ENCODE assay signal across 13 cellular contexts in genomic region chr2:223055140-223055539, GRCh38. TPM values are rescaled to one million over a fixed set of nuclear protein-coding genes. Genes with fewer than 3 reads are reported as not detected.
DNase-seq lines count a peak whose midpoint lies in the region; ATAC-seq and TF ChIP-seq lines count a peak whose summit lies in the region.
"Had no signal": no experiment of that assay in that cellular context is flagged by ENCODE, and none has a peak within 500 bp of the region (broad histone marks: within the 10 kb centered on the region; RNA-seq: fewer than 3 reads in every experiment).

No MANE protein-coding gene starts in this region.

- 31 to 45% (median 36%) methylated on average over 4 of the region's 4 CpGs for WGBS in stomach, 5 donors

- no peaks in the 10 kb centered on the region for H3K9me3 ChIP-seq in stomach
- H3K9me3 ChIP-seq: SJCRH30 had no signal

- H3K27me3 ChIP-seq in stomach = no peaks in the 10 kb centered on the region

- no peaks in the 10 kb centered on the region for H3K36me3 ChIP-seq in stomach
- H3K36me3 ChIP-seq: SJCRH30 had no signal

- no peak for TF ChIP-seq EP300 in stomach (IDR thresholded peaks at IDR 0.05)

- ATAC-seq in SK-N-SH treated with all-trans-retinoic acid at 6 μM for 48 hours = peak; percentile 11; the same call in 1 of the 3 replicates
- ATAC-seq in esophagus mucosa = no peak
- no peak for ATAC-seq in GM21360 (IDR thresholded peaks at IDR 0.05; ENCODE audit: unreplicated experiment)

- peak overlapping the region in 4 of 5 donors; percentile 76 to 84 (median 84) for H3K27ac ChIP-seq in stomach
- H3K27ac ChIP-seq: SJCRH30 had no signal

- peaks cover 0 to 72% (median 48%) of the 10 kb centered on the region in 4 donors for H3K4me1 ChIP-seq in stomach
- H3K4me1 ChIP-seq: SJCRH30 had no signal

- H3K4me3 ChIP-seq in fibroblast of the aortic adventitia (ENCODE audit: low read depth, low read length) (peak overlapping the region; percentile 40), stomach (peak overlapping the region; percentile 45 to 57 (median 49))
- H3K4me3 ChIP-seq: SJCRH30 had no signal

- TF ChIP-seq CTCF in fibroblast of the aortic adventitia (IDR thresholded peaks at IDR 0.05; ENCODE audit: insufficient read depth, low read length) (no peak), stomach (IDR thresholded peaks at IDR 0.05) (no peak)

- intact Hi-C loops in stomach (cut with DNase I; ENCODE audit: low total_unique reads) = no loop called here

- no peak for TF ChIP-seq POLR2A in stomach (IDR thresholded peaks at IDR 0.05)

- DNase-seq in NCI-H1105 (lab: John Stamatoyannopoulos, UW) = peak; percentile 66
- peak; percentile 84 for DNase-seq in fibroblast of the aortic adventitia (ENCODE audit: low read depth)
- no peak for DNase-seq in stomach
- no peak for DNase-seq in NCI-H1048 (lab: John Stamatoyannopoulos, UW)
- no peak for DNase-seq in DMS53 (lab: John Stamatoyannopoulos, UW)
- DNase-seq: activated CD4-positive, alpha-beta T cell treated with anti-CD3 and anti-CD28 coated beads, Interleukin-2, amount 10 ng/mL, durations not matched to agents 24 days and 14 days; activated gamma-delta T cell treated with Interleukin-2 at 50 U/mL for 16 hours; SJCRH30; stimulated activated CD4-positive, alpha-beta T cell treated with anti-CD3 and anti-CD28 coated beads, Interleukin-4, amount 100 ng/mL, for 1 hour had no signal

TF ChIP-seq in SK-N-SH treated with all-trans-retinoic acid at 6 μM for 48 hours, 23 proteins besides CTCF, POLR2A, EP300 and RAD21:
- TF ChIP-seq TCF4 (CRISPR knock-in tag; IDR thresholded peaks at IDR 0.05; ENCODE audit: borderline replicate concordance) (no peak), TSHZ2 (CRISPR knock-in tag; IDR thresholded peaks at IDR 0.05) (0 out of 2 replicates have a peak, but pooled peaks have one; percentile 38), RARB (CRISPR knock-in tag; IDR thresholded peaks at IDR 0.05) (no peak), ARNTL (CRISPR knock-in tag; IDR thresholded peaks at IDR 0.05; ENCODE audit: borderline replicate concordance, low read depth) (no peak), CREB5 (CRISPR knock-in tag; IDR thresholded peaks at IDR 0.05; ENCODE audit: low read depth) (no peak), ISL1 (CRISPR knock-in tag; IDR thresholded peaks at IDR 0.05) (peak; percentile 63), TOX (CRISPR knock-in tag; IDR thresholded peaks at IDR 0.05; ENCODE audit: borderline replicate concordance) (no peak), ZNF70 (CRISPR knock-in tag; IDR thresholded peaks at IDR 0.05) (no peak), ZC3H10 (CRISPR knock-in tag; IDR thresholded peaks at IDR 0.05) (no peak), OSR1 (CRISPR knock-in tag; IDR thresholded peaks at IDR 0.05) (no peak)
TF ChIP-seq in SK-N-SH treated with all-trans-retinoic acid at 6 μM for 48 hours: peak in this region for 2.

RNA-seq across cellular contexts. Expression of gene KCNE4, which starts 3.1 kb away (rescaled TPM):
- 4.1 and 22.2 TPM in 2 replicates for total RNA-seq in fibroblast of the aortic adventitia (ENCODE audit: low replicate concordance)
- 10 to 100 TPM in 1 of 5 donors, 1 to 10 TPM in 2, under 1 TPM in 1, not detected in 1; 0.58 to 16.3 (median 6.0) TPM for total RNA-seq in stomach
- polyA plus RNA-seq in stomach = 1 to 10 TPM; 2.5 to 2.9 (median 2.7) TPM
- 0.12 TPM for total RNA-seq in esophagus mucosa
- total RNA-seq: activated CD4-positive, alpha-beta T cell treated with anti-CD3 and anti-CD28 coated beads, Interleukin-2, amount 10 ng/mL, durations not matched to agents 24 days and 14 days; HT1080 had no signal

Comparison
In these comparisons a context has a peak if more than half of its experiments do, and no peak if none do; other contexts are left out.
1. DNase-seq: peak in NCI-H1105 (single experiment) and fibroblast of the aortic adventitia (single experiment); none in stomach (single experiment), NCI-H1048 (single experiment) and DMS53 (single experiment).